ENCODE assay signal across 26 cellular contexts in the genomic region with DNA sequence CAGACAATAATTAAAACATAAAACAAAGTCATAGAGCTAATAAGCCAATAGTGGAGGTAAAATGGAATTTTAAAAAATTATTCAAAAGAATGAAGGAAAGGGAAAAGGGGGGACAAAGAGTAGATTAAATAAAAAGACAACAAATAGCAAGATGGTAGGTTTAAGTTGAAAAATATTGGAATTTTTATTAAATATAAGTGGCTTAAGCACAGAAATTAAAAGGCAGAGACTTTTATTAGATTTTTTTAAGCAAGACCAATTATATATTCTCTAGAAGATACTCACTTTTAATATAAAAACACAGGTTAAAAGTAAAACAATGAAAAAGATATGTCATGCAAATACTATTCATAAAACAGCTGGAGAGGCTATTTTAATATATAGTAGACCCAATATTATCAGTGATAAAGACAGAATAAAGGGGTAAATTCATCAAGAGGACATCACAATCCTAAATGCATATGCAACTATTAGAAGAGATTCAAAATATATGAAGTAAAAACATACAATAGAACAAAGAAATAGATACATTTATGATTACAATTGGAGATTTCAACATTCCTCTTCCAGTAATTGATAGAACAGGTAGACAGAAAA.
"Had no signal": no experiment of that assay in that cellular context is flagged by ENCODE, and none has a peak within 500 bp of the region (broad histone marks: within the 10 kb centered on the region; RNA-seq: fewer than 3 reads in every experiment).

No MANE protein-coding gene starts in this region.

- H3K4me1 ChIP-seq: neural progenitor cell, parathyroid adenoma, psoas muscle, right lobe of liver, sigmoid colon, stomach, thyroid gland, tibial nerve, vagina had no signal

- H3K9me3 ChIP-seq: ovary, thyroid gland had no signal

- H3K27ac ChIP-seq: neural progenitor cell, ovary, parathyroid adenoma, psoas muscle, right lobe of liver, sigmoid colon, stomach, thoracic aorta, thyroid gland, tibial nerve, upper lobe of left lung, vagina had no signal

- H2AFZ ChIP-seq: neural progenitor cell, parathyroid adenoma had no signal

- DNase-seq: natural killer cell; occipital lobe; ovary; posterior cingulate gyrus; psoas muscle; right cardiac atrium; right lobe of liver; sigmoid colon; small intestine; stimulated activated CD4-positive, alpha-beta T cell treated with anti-CD3 and anti-CD28 coated beads, Interleukin-15, amount 100 ng/mL, for 24 hours; stimulated activated CD4-positive, alpha-beta T cell treated with anti-CD3 and anti-CD28 coated beads, Interleukin-2, amount 100 ng/mL, for 24 hours; stimulated activated CD4-positive, alpha-beta T cell treated with anti-CD3 and anti-CD28 coated beads, Interleukin-2, amount 100 ng/mL, for 48 hours; stimulated activated CD4-positive, alpha-beta T cell treated with anti-CD3 and anti-CD28 coated beads, Interleukin-4, amount 100 ng/mL, for 24 hours; stimulated activated naive B cell treated with anti-CD40 and anti-IgM and Interleukin-4, amounts not matched to agents 10 μg/mL and 1 μg/mL and 100 μg/mL, for 72 hours; stimulated activated naive CD4-positive, alpha-beta T cell treated with Interleukin-2 at 50 U/mL for 16 hours; stomach; thyroid gland; trophoblast cell; upper lobe of left lung had no signal

- FAIRE-seq: small intestine, urothelium cell line had no signal

- H3K36me3 ChIP-seq: neural progenitor cell, ovary, right lobe of liver, sigmoid colon, stomach, thoracic aorta, thyroid gland, tibial nerve, upper lobe of left lung, vagina had no signal

- ATAC-seq: natural killer cell; psoas muscle; right cardiac atrium; right lobe of liver; stimulated activated effector memory CD8-positive, alpha-beta T cell treated with anti-CD3 and anti-CD28 coated beads, Interleukin-12 subunit alpha, Interleukin-12 subunit beta, amount 100 ng/mL, for 72 hours; stimulated activated naive B cell treated with anti-CD40 and anti-IgM and Interleukin-4, amounts not matched to agents 10 μg/mL and 1 μg/mL and 100 μg/mL, for 72 hours had no signal

- H3K9ac ChIP-seq: neural progenitor cell, parathyroid adenoma had no signal

- H3K27me3 ChIP-seq: neural progenitor cell, ovary, right lobe of liver, sigmoid colon, stomach, thyroid gland, tibial nerve, upper lobe of left lung, vagina had no signal

- H3K4me3 ChIP-seq: neural progenitor cell, ovary, psoas muscle, right lobe of liver, sigmoid colon, stomach, thoracic aorta, thyroid gland, tibial nerve, upper lobe of left lung, vagina had no signal

- H3K79me2 ChIP-seq: parathyroid adenoma had no signal

- H3K4me2 ChIP-seq: neural progenitor cell had no signal
